In genomic region chr11:11789735-11790369, GRCh38 we compare ENCODE assay signal across 8 cellular contexts. TPM values are rescaled to one million over a fixed set of nuclear protein-coding genes. Genes with fewer than 3 reads are reported as not detected.
A peak's percentile ranks its signal among the peaks of the same experiment; 100 is the strongest.
DNase-seq lines count a peak whose midpoint lies in the region; ATAC-seq, FAIRE-seq and TF ChIP-seq lines count a peak whose summit lies in the region.

No MANE protein-coding gene starts in this region.

- H4K20me1 ChIP-seq in PC-9 (ENCODE audit: insufficient read depth) = no peaks in the 10 kb centered on the region

- POLR2A ChIA-PET in A549 (lab: Yijun Ruan, JAX) = no interaction called here
- POLR2A ChIA-PET in PC-9 (lab: Charles Lee; ENCODE audit: unreplicated experiment) = no interaction called here

- H3F3A ChIP-seq in PC-9 (ENCODE audit: insufficient read depth, low read depth) = no peaks in the 10 kb centered on the region

- H3K27ac ChIP-seq in A549 (no peak overlapping the region), PC-9 (no peak overlapping the region)

- CTCF ChIA-PET in A549 (lab: Yijun Ruan, JAX) (no interaction called here), PC-9 (lab: Charles Lee) (no interaction called here)

- TF ChIP-seq CTCF in A549 (IDR thresholded peaks at IDR 0.05) (peak; percentile 82), PC-9 (conservative IDR thresholded peaks at IDR 0.05) (peak; percentile 60), foreskin fibroblast (IDR thresholded peaks at IDR 0.05; ENCODE audit: low read depth, low read length) (peak; percentile 66)

- H3K9me3 ChIP-seq in A549 (no peaks in the 10 kb centered on the region), PC-9 (ENCODE audit: insufficient read depth, low read depth) (no peaks in the 10 kb centered on the region)

- H3K4me3 ChIP-seq in A549 = no peak overlapping the region
- H3K4me3 ChIP-seq in PC-9 = no peak overlapping the region
- H3K4me3 ChIP-seq in foreskin fibroblast (ENCODE audit: low read depth in 1 of 2, low read length in 2 of 2) = no peak overlapping the region
- no peak overlapping the region for H3K4me3 ChIP-seq in H7 (ENCODE audit: insufficient read depth, low read depth, low read length)

- H3K27me3 ChIP-seq in PC-9 (ENCODE audit: insufficient read depth, low read depth) (no peaks in the 10 kb centered on the region), H7 (ENCODE audit: control insufficient read depth, insufficient read depth, low read length) (no peaks in the 10 kb centered on the region)

- no peak overlapping the region for H2AFZ ChIP-seq in PC-9

- H3K4me2 ChIP-seq in A549 (peak overlapping the region; percentile 53), PC-9 (no peak overlapping the region)

- no peaks in the 10 kb centered on the region for H3K79me2 ChIP-seq in PC-9 (ENCODE audit: low read depth)

- H3K4me1 ChIP-seq in A549 = no peaks in the 10 kb centered on the region
- no peaks in the 10 kb centered on the region for H3K4me1 ChIP-seq in PC-9 (replicated peaks; ENCODE audit: insufficient read depth)

- DNase-seq in A549 (ENCODE audit: low read depth in 1 of 2, low spot score in 1 of 2) = peak; percentile 34 to 41
- DNase-seq in GM03348 (ENCODE audit: low spot score) = peak; percentile 63
- no peak for DNase-seq in PC-9
- peak in 1 of 2 donors; percentile 56 for DNase-seq in foreskin fibroblast
- no peak for DNase-seq in H7
- DNase-seq in NCI-H2171 (lab: John Stamatoyannopoulos, UW) = no peak

- intact Hi-C loops in PC-9 (cut with micrococcal nuclease; ENCODE audit: unreplicated experiment) = loop anchor here (1.0 to 5.0 kb wide), 2 partner anchors 254 to 858 kb away; no protein-coding TSS in a partner anchor

- H3K36me3 ChIP-seq in PC-9 (ENCODE audit: low read depth) = no peaks in the 10 kb centered on the region
- H3K36me3 ChIP-seq in H7 (replicated peaks; ENCODE audit: control insufficient read depth, insufficient read depth, low read length) = no peaks in the 10 kb centered on the region

- 32% methylated on average over 5 of the region's 5 CpGs for WGBS in A549 (ENCODE audit: missing lambda C conversion rate)

- peak in 1 of 2 experiments; percentile 67; a peak in 3 of 6 replicates for ATAC-seq in A549
- no peak for ATAC-seq in HG03196 (IDR thresholded peaks at IDR 0.05; ENCODE audit: unreplicated experiment)
- ATAC-seq in HG03520 (IDR thresholded peaks at IDR 0.05; ENCODE audit: unreplicated experiment) = no peak

- peak; percentile 73 for TF ChIP-seq RAD21 in A549 (conservative IDR thresholded peaks at IDR 0.05 in 1 of 2, IDR thresholded peaks at IDR 0.05 in 1 of 2)

- H3K9me2 ChIP-seq in PC-9 (ENCODE audit: insufficient read depth) = no peaks in the 10 kb centered on the region

- no peak for TF ChIP-seq POLR2A in A549 (IDR thresholded peaks at IDR 0.05; ENCODE audit: low read length)

- BruUV-seq in PC-9 (replicated peaks; lab: Mats Ljungman, UMichigan) = no TSS peak

- FAIRE-seq in A549 (lab: Jason Lieb, UNC) = no peak

- no peak for TF ChIP-seq EP300 in A549 (IDR thresholded peaks at IDR 0.05)

TF ChIP-seq in A549, 52 proteins besides CTCF, POLR2A, EP300 and RAD21:
- peak; percentile 90 for TF ChIP-seq SMC3 (IDR thresholded peaks at IDR 0.05)
- TF ChIP-seq CEBPB (IDR thresholded peaks at IDR 0.05) = 0 out of 4 replicates have a peak, but pooled peaks of 1 of the 2 experiments have one; percentile 1
- no peak for TF ChIP-seq JUNB (IDR thresholded peaks at IDR 0.05)

RNA-seq across cellular contexts. Expression of gene USP47, which starts 51.9 kb away (rescaled TPM):
- 31.3 and 32.8 TPM in 2 replicates for polyA plus RNA-seq in A549 (2011; rRNA removed)
- polyA plus RNA-seq in A549 (2012; cell fraction: cytosol; rRNA removed) = 6.2 and 6.6 TPM in 2 replicates
- polyA plus RNA-seq in A549 (2012; cell fraction: nucleus; rRNA removed) = 4.2 and 7.8 TPM in 2 replicates
- polyA plus RNA-seq in A549 (2017; fragmentation: RNase III; extraction: RNeasy Plus Mini Kit Qiagen cat#74134 plus additional on column Dnase treatment) = 31.0 to 31.8 TPM (median 31.4 TPM) in 3 replicates
- polyA minus RNA-seq in A549 (2011; rRNA and poly(A)+ RNA removed) = 20.9 and 23.6 TPM in 2 replicates
- 22.4 and 24.2 TPM in 2 replicates for total RNA-seq in PC-9 (2021)
- 25.8 and 32.8 TPM in 2 replicates for total RNA-seq in H7 (2014; rRNA removed; shearing (Covaris generic))

Comparison
In these comparisons a context has a peak if more than half of its experiments do, and no peak if none do; other contexts are left out.
1. DNase-seq: peak in A549 (2 of 2) and GM03348 (single experiment); none in PC-9 (0 of 2), H7 (single experiment) and NCI-H2171 (single experiment).
2. Peak in every context shown above with its lines, with median percentiles within 50 percentile points of each other: CTCF ChIP-seq.